In the genomic region with DNA sequence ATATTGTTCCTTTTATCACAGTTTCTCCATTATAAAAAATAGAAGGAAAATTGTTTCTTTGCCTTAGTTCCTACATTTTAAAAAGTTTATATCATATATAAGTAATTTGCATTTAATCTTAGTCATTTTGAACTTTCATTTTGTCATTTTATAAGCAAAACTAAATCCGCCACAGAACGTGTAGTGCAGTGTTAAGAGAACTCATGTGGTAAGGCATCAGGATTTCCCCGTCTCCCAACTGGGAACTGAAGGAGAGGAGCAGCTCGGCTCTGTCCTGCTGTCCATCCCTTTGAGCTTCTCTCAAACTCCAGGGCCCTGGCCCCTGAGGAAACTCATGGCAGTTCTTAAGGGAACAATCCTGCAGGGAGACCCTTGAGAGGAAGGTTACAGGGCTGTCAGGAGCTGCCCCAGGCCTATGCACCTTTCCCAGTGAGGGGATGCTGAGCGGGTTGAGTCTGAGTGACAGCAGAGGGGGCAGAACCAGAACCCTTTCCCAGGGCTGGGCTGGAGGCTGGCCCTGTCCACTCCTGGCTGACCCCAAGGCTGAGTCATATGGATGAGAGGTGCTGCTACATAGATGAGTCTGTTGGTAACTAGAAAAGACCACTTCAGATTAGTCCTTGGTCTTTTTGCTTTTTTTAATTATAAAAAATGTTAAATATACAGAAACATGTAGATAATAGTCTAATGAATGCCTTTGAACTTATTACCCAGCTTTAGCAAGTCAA, we compare ENCODE assay signal across 21 cellular contexts.
"Had no signal": no experiment of that assay in that cellular context is flagged by ENCODE, and none has a peak within 500 bp of the region (broad histone marks: within the 10 kb centered on the region; RNA-seq: fewer than 3 reads in every experiment).

No MANE protein-coding gene starts in this region.

- H3K9me3 Mint-ChIP-seq: activated CD4-positive, alpha-beta T cell treated with anti-CD3 and anti-CD28 coated beads, Interleukin-2, amount 10 ng/mL, durations not matched to agents 24 days and 14 days; central memory CD8-positive, alpha-beta T cell; immature natural killer cell had no signal

- H3K27me3 ChIP-seq: brain microvascular endothelial cell, esophagus squamous epithelium, neural progenitor cell, stomach, testis had no signal

- H3K27ac ChIP-seq: brain microvascular endothelial cell, neural progenitor cell, parathyroid adenoma, stomach, testis had no signal

- FAIRE-seq: endothelial cell of umbilical vein had no signal

- H3K79me2 ChIP-seq: parathyroid adenoma had no signal

- H3K27me3 Mint-ChIP-seq: activated CD4-positive, alpha-beta T cell treated with anti-CD3 and anti-CD28 coated beads, Interleukin-2, amount 10 ng/mL, durations not matched to agents 24 days and 14 days; activated naive CD8-positive, alpha-beta T cell; central memory CD8-positive, alpha-beta T cell; T-helper 17 cell had no signal

- ATAC-seq: T-helper 17 cell, WTC11 had no signal

- H3K36me3 ChIP-seq: brain microvascular endothelial cell, esophagus squamous epithelium, neural progenitor cell, stomach had no signal

- H3K4me2 ChIP-seq: neural progenitor cell had no signal

- DNase-seq: activated CD4-positive, alpha-beta T cell treated with anti-CD3 and anti-CD28 coated beads, Interleukin-2, amount 10 ng/mL, durations not matched to agents 24 days and 14 days; activated effector memory CD4-positive, alpha-beta T cell treated with anti-CD3 and anti-CD28 coated beads, Interleukin-2, amount 50 U/mL, for 16 hours; cortex of kidney; effector CD4-positive, alpha-beta T cell; esophagus squamous epithelium; foreskin melanocyte; immature natural killer cell; left cardiac atrium; midbrain; stimulated activated CD4-positive, alpha-beta T cell treated with anti-CD3 and anti-CD28 coated beads, Interleukin-1b, Interleukin-23, amount 100 ng/mL, for 48 hours; stomach; T-helper 17 cell; testis had no signal

- H3K4me1 ChIP-seq: parathyroid adenoma had no signal

- H3K4me3 ChIP-seq: esophagus squamous epithelium, lung, neural progenitor cell, stomach, testis had no signal

- H3K9ac ChIP-seq: neural progenitor cell, parathyroid adenoma had no signal

- H3K27ac Mint-ChIP-seq: activated CD4-positive, alpha-beta T cell treated with anti-CD3 and anti-CD28 coated beads, Interleukin-2, amount 10 ng/mL, durations not matched to agents 24 days and 14 days; activated naive CD8-positive, alpha-beta T cell; neural progenitor cell; T-helper 17 cell; WTC11 had no signal

- H3K9me3 ChIP-seq: esophagus squamous epithelium, testis had no signal

- H3K4me3 Mint-ChIP-seq: activated CD4-positive, alpha-beta T cell treated with anti-CD3 and anti-CD28 coated beads, Interleukin-2, amount 10 ng/mL, durations not matched to agents 24 days and 14 days; activated naive CD8-positive, alpha-beta T cell; central memory CD8-positive, alpha-beta T cell; immature natural killer cell; neural progenitor cell; T-helper 17 cell; WTC11 had no signal

- H2AFZ ChIP-seq: neural progenitor cell, parathyroid adenoma had no signal
